Comparison of ENCODE assay signal across 8 cellular contexts in the genomic region with DNA sequence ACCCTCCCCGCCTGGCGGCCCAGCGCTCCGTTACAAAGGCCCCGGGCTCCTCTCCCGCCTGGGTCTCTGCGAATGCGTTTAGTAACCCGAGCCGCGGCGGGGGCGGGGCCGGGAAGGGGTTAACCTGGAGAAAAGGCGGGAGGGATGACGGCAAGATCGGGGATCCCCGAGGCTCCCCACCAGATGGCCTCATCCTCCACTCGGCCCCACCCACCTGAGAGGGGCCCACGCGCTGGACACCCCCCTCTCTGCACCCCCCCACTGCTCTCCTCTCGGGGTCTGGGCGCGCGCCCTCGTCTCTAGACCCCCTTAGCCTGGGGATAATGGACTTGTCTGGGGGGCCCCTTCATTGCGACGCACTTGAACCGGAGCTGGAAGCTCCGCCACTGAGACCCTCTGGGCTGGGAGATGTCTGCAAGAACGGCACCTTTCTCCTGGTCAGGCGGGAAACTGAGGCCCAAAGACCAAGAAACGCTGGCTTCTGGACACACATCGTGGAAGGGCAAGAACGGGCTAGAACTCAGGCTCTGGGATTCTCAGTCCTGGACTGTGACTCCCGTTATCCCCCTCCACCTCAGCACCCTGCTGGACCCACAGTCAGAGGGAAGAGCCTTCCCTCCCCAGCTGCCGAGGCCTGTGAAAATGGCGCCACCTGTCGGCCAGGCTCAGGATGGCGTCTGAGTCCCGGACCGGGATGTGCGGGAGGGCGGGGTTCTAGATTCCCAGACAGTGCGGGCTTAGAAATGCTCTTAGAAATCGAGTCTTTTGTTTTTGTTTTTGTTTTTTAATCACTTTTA. TPM values are rescaled to one million over a fixed set of nuclear protein-coding genes. Genes with fewer than 3 reads are reported as not detected.
DNase-seq lines count a peak whose midpoint lies in the region; ATAC-seq, FAIRE-seq and TF ChIP-seq lines count a peak whose summit lies in the region.

No MANE protein-coding gene starts in this region.

- no peaks in the 10 kb centered on the region for H3K9me3 ChIP-seq in Caco-2
- no peaks in the 10 kb centered on the region for H3K9me3 ChIP-seq in H1 (ENCODE audit: insufficient read depth in 2 of 2, low read depth in 1 of 2, low read length in 1 of 2)
- no peaks in the 10 kb centered on the region for H3K9me3 ChIP-seq in mesenchymal stem cell (ENCODE audit: control insufficient read depth, low read length)

- no peaks in the 10 kb centered on the region for H3K79me2 ChIP-seq in H1 (ENCODE audit: control insufficient read depth in 1 of 2, insufficient read depth in 2 of 2, low read length in 2 of 2)

- H3K18ac ChIP-seq in H1 (ENCODE audit: extremely low read depth, low read length) (peak overlapping the region; percentile 42; the same call in 1 of the 2 replicates), mesenchymal stem cell (ENCODE audit: low read depth in 1 of 2, low read length in 2 of 2) (peak overlapping the region in 1 of 2 experiments; percentile 76)

- H3K79me1 ChIP-seq in H1 (ENCODE audit: low read depth, low read length) (no peaks in the 10 kb centered on the region), mesenchymal stem cell (replicated peaks; ENCODE audit: low read length, poor library complexity, severe bottlenecking) (peaks cover 1% of the 10 kb centered on the region)

- peak overlapping the region; percentile 78 for H4K5ac ChIP-seq in H1 (ENCODE audit: insufficient read length, low read depth, low read length)

- peaks cover 3 to 6% of the 10 kb centered on the region in 2 experiments for H4K20me1 ChIP-seq in H1 (replicated peaks in 1 of 2; ENCODE audit: control insufficient read depth in 1 of 2, insufficient read depth in 2 of 2, low read length in 2 of 2)

- DNase-seq in Caco-2: peak; percentile 89 to 95
- DNase-seq in HTR-8/SVneo (ENCODE audit: insufficient read length, low spot score): peak; percentile 95
- peak; percentile 65 for DNase-seq in NOMO-1 treated with DMSO at 0.1 percent for 48 hours (lab: John Stamatoyannopoulos, UW; ENCODE audit: unreplicated experiment)
- DNase-seq in activated CD8-positive, alpha-beta memory T cell treated with anti-CD3 and anti-CD28 coated beads for 24 hours: peak; percentile 96
- DNase-seq in H1 (ENCODE audit: low read depth in 1 of 2, low spot score in 2 of 2): peak in 1 of 2 experiments; percentile 97
- DNase-seq in mesenchymal stem cell: peak; percentile 89
- peak; percentile 66 to 74 for DNase-seq in stimulated activated CD8-positive, alpha-beta memory T cell treated with anti-CD3 and anti-CD28 coated beads, Interleukin-15, amount 100 ng/mL, for 48 hours (ENCODE audit: low read depth in 2 of 2)

- no TSS peak for BruUV-seq in Caco-2 (replicated peaks; lab: Mats Ljungman, UMichigan)

- H3K4ac ChIP-seq in H1 (replicated peaks; ENCODE audit: insufficient read length, low read depth, low read length) (no peak overlapping the region), mesenchymal stem cell (ENCODE audit: low read depth in 1 of 2, low read length in 2 of 2) (peak overlapping the region in 1 of 2 experiments; percentile 71)

- H2AK5ac ChIP-seq in H1 (ENCODE audit: low read depth, low read length) (no peak overlapping the region), mesenchymal stem cell (ENCODE audit: low read length, severe bottlenecking) (no peak overlapping the region)

- no peak overlapping the region for H2BK20ac ChIP-seq in H1 (ENCODE audit: low read length)

- H3K4me2 ChIP-seq in H1 (ENCODE audit: insufficient read depth in 1 of 2, low read depth in 2 of 2, low read length in 2 of 2) (peak overlapping the region; percentile 17 to 92), mesenchymal stem cell (ENCODE audit: low read length, poor library complexity, severe bottlenecking) (peak overlapping the region; percentile 75)

- POLR2A ChIA-PET in Caco-2 (lab: Charles Lee): no interaction called here
- POLR2A ChIA-PET in H1 (lab: Charles Lee; ENCODE audit: partially characterized antibody): interaction anchor here (0.5 to 2.1 kb wide), 9 partner anchors 8 to 174 kb away, joined by 3 to 4 read pairs (median 3); no protein-coding TSS in a partner anchor

- H3K27ac Mint-ChIP-seq in Caco-2 (ENCODE audit: unreplicated experiment): no peak overlapping the region

- H2BK12ac ChIP-seq in H1 (ENCODE audit: low read depth, low read length) (no peak overlapping the region; the same call in 1 of the 2 replicates), mesenchymal stem cell (ENCODE audit: low read length in 2 of 2) (peak overlapping the region in 1 of 2 experiments; percentile 60)

- H3K23ac ChIP-seq in H1 (ENCODE audit: insufficient read length) (no peak overlapping the region), mesenchymal stem cell (ENCODE audit: low read length in 2 of 2) (no peak overlapping the region)

- H3K27me3 ChIP-seq in Caco-2 (replicated peaks; ENCODE audit: control insufficient read depth, insufficient read depth, low read length) (peaks cover 4% of the 10 kb centered on the region; the same call in 1 of the 2 replicates), H1 (replicated peaks in 1 of 4; ENCODE audit: control insufficient read depth in 3 of 4, extremely low read depth in 1 of 4, insufficient read depth in 3 of 4, low read length in 3 of 4) (peaks cover 19 to 47% (median 42%) of the 10 kb centered on the region in 4 experiments), mesenchymal stem cell (ENCODE audit: control insufficient read depth in 1 of 2, insufficient read depth in 1 of 2, low read length in 2 of 2) (peaks cover 18 to 53% of the 10 kb centered on the region in 2 experiments)

- peak; percentile 97 to 99 for TF ChIP-seq CTCF in Caco-2 (IDR thresholded peaks at IDR 0.05; ENCODE audit: insufficient read depth in 1 of 2, low read depth in 1 of 2, low read length in 1 of 2, severe bottlenecking in 1 of 2, unreplicated experiment in 1 of 2)
- TF ChIP-seq CTCF in H1 (IDR thresholded peaks at IDR 0.05; ENCODE audit: control extremely low read depth in 1 of 3, insufficient read depth in 1 of 3, low read depth in 1 of 3, low read length in 3 of 3): peak; percentile 95 to 98 (median 97)

- no peak overlapping the region for H3K56ac ChIP-seq in H1 (replicated peaks; ENCODE audit: insufficient read length, low read depth, low read length)

- intact Hi-C loops in Caco-2 (cut with micrococcal nuclease; ENCODE audit: unreplicated experiment): loop anchor here (2.0 kb wide), 4 partner anchors 22 to 70 kb away; partner anchors contain the start of gene SHKBP1

- peak in 1 of 2 experiments; percentile 97; a peak in 2 of 3 replicates for TF ChIP-seq EP300 in H1 (IDR thresholded peaks at IDR 0.05; ENCODE audit: borderline replicate concordance in 1 of 2, low read depth in 2 of 2, low read length in 2 of 2)

- WGBS in H1 (ENCODE audit: extremely low coverage in 1 of 2, insufficient coverage in 1 of 2, insufficient read length in 1 of 2, insufficient replicate concordance in 2 of 2, low coverage in 1 of 2, low lambda C conversion rate in 2 of 2, missing lambda C conversion rate in 1 of 2), 2 experiments: 3% methylated on average over 26 of the region's 46 CpGs; no CpG with 5 or more reads in 1 of the 2 experiments
- 2% methylated on average over 26 of the region's 46 CpGs for WGBS in mesenchymal stem cell

- ATAC-seq in HG02852 (IDR thresholded peaks at IDR 0.05; ENCODE audit: unreplicated experiment): no peak

- H3K27ac ChIP-seq in H1 (ENCODE audit: low read depth, low read length) (peak overlapping the region; percentile 78), mesenchymal stem cell (ENCODE audit: low read length, poor library complexity, severe bottlenecking) (peak overlapping the region; percentile 43)

- peak; percentile 81 to 89 for TF ChIP-seq RAD21 in H1 (IDR thresholded peaks at IDR 0.05 in 1 of 2, conservative IDR thresholded peaks at IDR 0.05 in 1 of 2; ENCODE audit: low read depth in 2 of 2, low read length in 2 of 2)

- CTCF ChIA-PET in Caco-2 (lab: Charles Lee): interaction anchor here (0.6 to 2.1 kb wide), 4 partner anchors 28 to 134 kb away, joined by 3 to 11 read pairs (median 6); no protein-coding TSS in a partner anchor
- CTCF ChIA-PET in H1 (lab: Charles Lee; ENCODE audit: partially characterized antibody): interaction anchor here (0.6 to 11.3 kb wide), 16 partner anchors 9 to 134 kb away, joined by 3 to 100 read pairs (median 4); no protein-coding TSS in a partner anchor

- H3K9me3 Mint-ChIP-seq in Caco-2 (ENCODE audit: unreplicated experiment): no peaks in the 10 kb centered on the region

- H3K4me1 Mint-ChIP-seq in Caco-2 (ENCODE audit: low read depth, unreplicated experiment): peaks cover 27% of the 10 kb centered on the region

- H4K8ac ChIP-seq in H1 (ENCODE audit: extremely low read depth, insufficient read depth, low read length) (peak overlapping the region; percentile 69; the same call in 1 of the 2 replicates), mesenchymal stem cell (ENCODE audit: low read length) (no peak overlapping the region)

- no peak overlapping the region for H2BK120ac ChIP-seq in H1 (replicated peaks; ENCODE audit: low read depth, low read length)
- no peak overlapping the region for H2BK120ac ChIP-seq in mesenchymal stem cell (ENCODE audit: low read depth, low read length)

- H3K9ac ChIP-seq in H1 (replicated peaks in 1 of 4; ENCODE audit: extremely low read depth in 1 of 4, low read depth in 3 of 4, low read length in 3 of 4) (peak overlapping the region in 2 of 4 experiments; percentile 51 to 62; a peak in 2 of 7 replicates), mesenchymal stem cell (ENCODE audit: low read length) (no peak overlapping the region)

- peaks cover 10% of the 10 kb centered on the region for H3K36me3 Mint-ChIP-seq in Caco-2 (ENCODE audit: insufficient read depth, unreplicated experiment)

- H2AFZ ChIP-seq in H1 (ENCODE audit: low read length) (peak overlapping the region; percentile 59; the same call in 1 of the 2 replicates), mesenchymal stem cell (ENCODE audit: low read depth, low read length) (peak overlapping the region; percentile 16)

- no peak overlapping the region for H3K4me3 ChIP-seq in Caco-2 (ENCODE audit: low read depth, low read length)
- peak overlapping the region; percentile 38 to 69 (median 64) for H3K4me3 ChIP-seq in H1 (ENCODE audit: extremely low read depth in 1 of 4, insufficient read depth in 2 of 4, low read depth in 3 of 4, low read length in 4 of 4)
- peak overlapping the region; percentile 26 to 49 for H3K4me3 ChIP-seq in mesenchymal stem cell (ENCODE audit: insufficient read depth in 1 of 2, low read depth in 1 of 2, low read length in 2 of 2)

- no peak overlapping the region for H2BK15ac ChIP-seq in H1 (ENCODE audit: low read length)
- no peak overlapping the region for H2BK15ac ChIP-seq in mesenchymal stem cell (ENCODE audit: low read depth, poor library complexity, severe bottlenecking)

- H3K23me2 ChIP-seq in H1 (ENCODE audit: low read depth, low read length): peaks cover 16% of the 10 kb centered on the region; the same call in 1 of the 2 replicates

- FAIRE-seq in HTR-8/SVneo (lab: Jason Lieb, UNC) (peak; percentile 74), H1 (lab: Jason Lieb, UNC) (no peak)

- H2BK5ac ChIP-seq in H1 (ENCODE audit: low read depth, low read length): no peak overlapping the region; the same call in 1 of the 2 replicates
- H2BK5ac ChIP-seq in mesenchymal stem cell (ENCODE audit: low read depth, low read length, poor library complexity, severe bottlenecking): no peak overlapping the region

- peak in 1 of 2 experiments; percentile 47; a peak in 1 of 3 replicates for TF ChIP-seq POLR2A in H1 (IDR thresholded peaks at IDR 0.05; ENCODE audit: control extremely low read depth in 1 of 2, low read depth in 2 of 2, low read length in 2 of 2)

- peaks cover 29% of the 10 kb centered on the region for H3K4me1 ChIP-seq in Caco-2
- peaks cover 9 to 33% (median 21%) of the 10 kb centered on the region in 4 experiments for H3K4me1 ChIP-seq in H1 (replicated peaks in 1 of 4; ENCODE audit: control insufficient read depth in 3 of 4, insufficient read depth in 4 of 4, low read length in 3 of 4)
- H3K4me1 ChIP-seq in mesenchymal stem cell (ENCODE audit: control insufficient read depth, insufficient read depth, low read depth, low read length): peaks cover 36% of the 10 kb centered on the region

- H3K14ac ChIP-seq in H1 (ENCODE audit: insufficient read length): no peak overlapping the region
- H3K14ac ChIP-seq in mesenchymal stem cell (ENCODE audit: low read length in 2 of 2): no peak overlapping the region

- H4K91ac ChIP-seq in H1 (replicated peaks; ENCODE audit: insufficient read length, low read length): no peak overlapping the region
- peak overlapping the region; percentile 45 for H4K91ac ChIP-seq in mesenchymal stem cell (ENCODE audit: low read length)

- H3K27me3 Mint-ChIP-seq in Caco-2 (ENCODE audit: insufficient read depth, unreplicated experiment): peaks cover 19% of the 10 kb centered on the region

- no peaks in the 10 kb centered on the region for H3K36me3 ChIP-seq in Caco-2 (ENCODE audit: control insufficient read depth, insufficient read depth, low read length)
- H3K36me3 ChIP-seq in H1 (ENCODE audit: control insufficient read depth in 2 of 4, insufficient read depth in 4 of 4, low read length in 3 of 4): no peaks in the 10 kb centered on the region; a peak in 1 of 8 replicates
- peaks cover 0 to 7% of the 10 kb centered on the region in 2 experiments for H3K36me3 ChIP-seq in mesenchymal stem cell (ENCODE audit: control insufficient read depth in 1 of 2, insufficient read depth in 2 of 2, low read depth in 1 of 2, low read length in 2 of 2)

- H3K4me3 Mint-ChIP-seq in Caco-2 (ENCODE audit: unreplicated experiment): peak overlapping the region; percentile 32

RNA-seq across cellular contexts. Expression of gene LTBP4, which starts 2.9 kb away (rescaled TPM):
- total RNA-seq in Caco-2 (2022): 25.5 and 30.8 TPM in 2 replicates
- 75.3 and 77.1 TPM in 2 replicates for total RNA-seq in H1 (2021; fragmentation: NEBNext Ultra II Directional; extraction: Animal tissue kit (Norgen Biotek cat#: 25700))
- polyA plus RNA-seq in H1 (2011; rRNA removed): 54.5 and 111 TPM in 2 replicates
- polyA plus RNA-seq in H1 (2011; cell fraction: cytosol; rRNA removed): 68.6 TPM
- polyA plus RNA-seq in H1 (2011; cell fraction: nucleus; rRNA removed): 270 TPM
- polyA plus RNA-seq in H1 (2012, experiment 1 of 2): 51.9 to 154 TPM (median 115 TPM) in 4 replicates
- polyA plus RNA-seq in H1 (2012, experiment 2 of 2): 94.0 TPM
- 67.1 TPM for polyA plus RNA-seq in H1 (2013, experiment 1 of 2)
- polyA plus RNA-seq in H1 (2013, experiment 2 of 2): 56.9 TPM
- 21.2 and 23.9 TPM in 2 replicates for polyA minus RNA-seq in H1 (2011; rRNA and poly(A)+ RNA removed)
- polyA minus RNA-seq in H1 (2011; cell fraction: cytosol; rRNA and poly(A)+ RNA removed): 61.7 TPM
- 58.2 TPM for polyA minus RNA-seq in H1 (2011; cell fraction: nucleus; rRNA and poly(A)+ RNA removed)
- 122 TPM for polyA plus RNA-seq in mesenchymal stem cell (2013, experiment 1 of 2)
- polyA plus RNA-seq in mesenchymal stem cell (2013, experiment 2 of 2): 113 TPM

RNA-seq across cellular contexts. Expression of gene SHKBP1, which starts 21.6 kb away (rescaled TPM):
- 81.6 and 82.6 TPM in 2 replicates for total RNA-seq in Caco-2 (2022)
- total RNA-seq in H1 (2021; fragmentation: NEBNext Ultra II Directional; extraction: Animal tissue kit (Norgen Biotek cat#: 25700)): 72.8 and 74.6 TPM in 2 replicates
- polyA plus RNA-seq in H1 (2011; rRNA removed): 98.8 and 158 TPM in 2 replicates
- 81.1 TPM for polyA plus RNA-seq in H1 (2011; cell fraction: cytosol; rRNA removed)
- 207 TPM for polyA plus RNA-seq in H1 (2011; cell fraction: nucleus; rRNA removed)
- polyA plus RNA-seq in H1 (2012, experiment 1 of 2): 79.8 to 106 TPM (median 102 TPM) in 4 replicates
- 95.8 TPM for polyA plus RNA-seq in H1 (2012, experiment 2 of 2)
- polyA plus RNA-seq in H1 (2013, experiment 1 of 2): 79.2 TPM
- 73.3 TPM for polyA plus RNA-seq in H1 (2013, experiment 2 of 2)
- polyA minus RNA-seq in H1 (2011; rRNA and poly(A)+ RNA removed): 44.1 and 59.2 TPM in 2 replicates
- 83.1 TPM for polyA minus RNA-seq in H1 (2011; cell fraction: cytosol; rRNA and poly(A)+ RNA removed)
- polyA minus RNA-seq in H1 (2011; cell fraction: nucleus; rRNA and poly(A)+ RNA removed): 68.1 TPM
- 112 TPM for polyA plus RNA-seq in mesenchymal stem cell (2013, experiment 1 of 2)
- 108 TPM for polyA plus RNA-seq in mesenchymal stem cell (2013, experiment 2 of 2)
